ENCODE assay signal across 8 cellular contexts in the genomic region with DNA sequence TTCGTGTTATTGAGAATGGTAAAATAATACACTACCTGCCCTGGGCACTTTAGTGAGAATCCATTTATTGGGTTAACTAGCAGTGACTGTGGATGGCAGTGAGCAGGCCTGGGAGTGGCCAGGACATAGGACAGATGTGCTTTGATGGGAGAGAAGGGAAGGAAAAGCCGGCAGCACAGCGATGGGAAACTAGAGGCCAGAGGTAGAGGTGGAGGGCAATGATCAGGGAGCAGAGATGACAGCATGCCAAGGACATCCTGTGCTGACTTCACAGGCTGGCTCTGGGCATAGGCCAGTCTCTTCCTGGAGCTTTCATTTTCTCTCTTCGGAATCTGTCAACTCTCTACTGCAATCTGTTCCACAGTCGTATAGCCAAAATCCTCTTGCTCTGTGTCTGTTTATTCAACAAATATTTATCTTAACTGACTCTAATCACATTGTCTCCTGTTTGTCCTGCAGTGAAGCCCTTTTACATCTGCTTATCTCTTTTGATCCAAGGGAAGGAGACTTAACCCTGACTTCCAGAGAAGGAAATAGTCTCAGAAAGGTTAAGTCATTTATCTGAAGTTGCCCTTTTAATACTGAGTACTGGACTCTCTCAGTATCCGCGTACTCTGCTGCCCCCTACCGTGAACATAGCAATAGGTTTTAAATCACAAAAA. TPM values are rescaled to one million over a fixed set of nuclear protein-coding genes. Genes with fewer than 3 reads are reported as not detected.
DNase-seq lines count a peak whose midpoint lies in the region; ATAC-seq and TF ChIP-seq lines count a peak whose summit lies in the region.

No MANE protein-coding gene starts in this region.

- H4K20me1 ChIP-seq in SU-DHL-6 (ENCODE audit: low read depth, low read length): no peaks in the 10 kb centered on the region

- no peak for TF ChIP-seq POLR2A in tibial nerve (IDR thresholded peaks at IDR 0.05)

- no peak overlapping the region for H3K4me3 ChIP-seq in SU-DHL-6 (ENCODE audit: insufficient read depth, low read length, poor library complexity, severe bottlenecking)
- peak overlapping the region in 1 of 4 donors; percentile 14 for H3K4me3 ChIP-seq in tibial nerve

- no peaks in the 10 kb centered on the region for H3K36me3 ChIP-seq in SU-DHL-6 (ENCODE audit: low read length)
- H3K36me3 ChIP-seq in tibial nerve: peaks cover 0 to 24% (median 0%) of the 10 kb centered on the region in 3 donors

- no peaks in the 10 kb centered on the region for H3K9me2 ChIP-seq in SU-DHL-6 (replicated peaks; ENCODE audit: insufficient read depth, low read length)

- H3K79me2 ChIP-seq in SU-DHL-6 (ENCODE audit: insufficient read depth, low read length): no peaks in the 10 kb centered on the region

- H3K9ac ChIP-seq in SU-DHL-6 (ENCODE audit: low read length): no peak overlapping the region

- intact Hi-C loops in Right ventricle myocardium inferior (cut with DNase I): loop anchor here (1.0 to 10.0 kb wide), 4 partner anchors 63 to 371 kb away; partner anchors contain the start of genes ACSS2 and GGT7

- H3K4me1 ChIP-seq in tibial nerve: peaks cover 0 to 17% (median 0%) of the 10 kb centered on the region in 4 donors

- ATAC-seq in Right ventricle myocardium inferior: peak; percentile 92
- ATAC-seq in HG02852 (IDR thresholded peaks at IDR 0.05; ENCODE audit: unreplicated experiment): no peak

- peak; percentile 79 for DNase-seq in EH (ENCODE audit: low read depth)
- DNase-seq in NCI-H1048 (lab: John Stamatoyannopoulos, UW): peak; percentile 47
- peak; percentile 64 for DNase-seq in activated naive CD8-positive, alpha-beta T cell treated with anti-CD3 and anti-CD28 coated beads, Interleukin-2, amount 50 U/mL, for 16 hours (ENCODE audit: low read depth, low spot score)
- peak; percentile 76 for DNase-seq in Right ventricle myocardium inferior (ENCODE audit: missing footprints)
- peak; percentile 87 for DNase-seq in pons (ENCODE audit: low spot score)
- peak; percentile 60 to 96 for DNase-seq in tibial nerve (ENCODE audit: low spot score in 2 of 2)

- peak; percentile 13 to 67 for TF ChIP-seq EP300 in tibial nerve (IDR thresholded peaks at IDR 0.05)

- WGBS in tibial nerve, 2 donors: 24 to 30% methylated on average over 8 of the region's 8 CpGs

- no peak overlapping the region for H3K27ac ChIP-seq in SU-DHL-6 (ENCODE audit: low read depth, low read length)
- peak overlapping the region; percentile 53 to 85 (median 75) for H3K27ac ChIP-seq in tibial nerve

- H2AFZ ChIP-seq in SU-DHL-6 (ENCODE audit: low read depth, low read length, severe bottlenecking): no peak overlapping the region

- H3F3A ChIP-seq in SU-DHL-6 (ENCODE audit: insufficient read depth): no peaks in the 10 kb centered on the region

- no peak overlapping the region for H3K4me2 ChIP-seq in SU-DHL-6 (ENCODE audit: low read depth, low read length, poor library complexity, severe bottlenecking)

- H3K27me3 ChIP-seq in SU-DHL-6 (ENCODE audit: low read length) (no peaks in the 10 kb centered on the region), tibial nerve (no peaks in the 10 kb centered on the region)

- TF ChIP-seq CTCF in SU-DHL-6 (IDR thresholded peaks at IDR 0.05; ENCODE audit: insufficient read depth, low read length, poor library complexity, severe bottlenecking) (peak; percentile 81), tibial nerve (IDR thresholded peaks at IDR 0.05) (peak; percentile 65 to 93 (median 74))

- H3K9me3 ChIP-seq in SU-DHL-6 (ENCODE audit: insufficient read depth, low read length) (no peaks in the 10 kb centered on the region), tibial nerve (no peaks in the 10 kb centered on the region)

RNA-seq across cellular contexts. Expression of gene MMP24, which starts 18.4 kb away (rescaled TPM):
- 0.35 TPM for total RNA-seq in Right ventricle myocardium inferior
- total RNA-seq in tibial nerve: under 1 TPM in 3 of 4 donors, not detected in 1; 0.21 to 0.78 (median 0.66) TPM

RNA-seq across cellular contexts. Expression of gene PROCR, which starts 36.2 kb away (rescaled TPM):
- total RNA-seq in Right ventricle myocardium inferior (10.5 TPM), tibial nerve (100 to 1,000 TPM in 2 of 4 donors, 10 to 100 TPM in 2; 40.9 to 132 (median 94.6) TPM)
